Comparison of ENCODE assay signal across 3 cellular contexts in genomic region chr19:17686027-17686511, GRCh38.
TF ChIP-seq lines count a peak whose summit lies in the region.

No MANE protein-coding gene starts in this region.

TF ChIP-seq in Ishikawa, 13 proteins besides CTCF, POLR2A, EP300 and RAD21:
- TF ChIP-seq ZBTB7A (IDR thresholded peaks at IDR 0.05; ENCODE audit: low read depth) (0 out of 2 replicates have a peak, but pooled peaks have one; percentile 5), REST (IDR thresholded peaks at IDR 0.05; ENCODE audit: low read depth) (no peak), EGR1 (IDR thresholded peaks at IDR 0.05) (peak; percentile 45; the same call in 1 of the 2 replicates)
TF ChIP-seq in Ishikawa: peak in this region for 2.

TF ChIP-seq in H1, 55 proteins besides CTCF, POLR2A, EP300 and RAD21 (continued from another document):
- TF ChIP-seq PHF8 (conservative IDR thresholded peaks at IDR 0.05; ENCODE audit: low read depth, low read length) (no peak), CHD7 (IDR thresholded peaks at IDR 0.05; ENCODE audit: insufficient replicate concordance, low read length) (no peak), EGR1 (IDR thresholded peaks at IDR 0.05; ENCODE audit: borderline replicate concordance, low read depth, low read length) (no peak), ATF2 (IDR thresholded peaks at IDR 0.05; ENCODE audit: low read length) (no peak), SIN3A (conservative IDR thresholded peaks at IDR 0.05 in 1 of 2, IDR thresholded peaks at IDR 0.05 in 1 of 2; ENCODE audit: low read depth in 1 of 2, low read length in 2 of 2) (no peak), KDM5A (IDR thresholded peaks at IDR 0.05; ENCODE audit: low read length) (no peak), HDAC2 (IDR thresholded peaks at IDR 0.05; ENCODE audit: borderline replicate concordance in 1 of 2, low read depth in 2 of 2, low read length in 2 of 2) (no peak), EZH2 (IDR thresholded peaks at IDR 0.05; ENCODE audit: low read depth, low read length, severe bottlenecking) (no peak), NANOG (IDR thresholded peaks at IDR 0.05; ENCODE audit: insufficient read depth, low read depth, low read length, poor library complexity, severe bottlenecking) (no peak), CREB1 (IDR thresholded peaks at IDR 0.05) (no peak), JUND (IDR thresholded peaks at IDR 0.05; ENCODE audit: low read length) (no peak), KDM4A (IDR thresholded peaks at IDR 0.05; ENCODE audit: low read depth, low read length, severe bottlenecking) (no peak), ZNF274 (IDR thresholded peaks at IDR 0.05; ENCODE audit: borderline replicate concordance, extremely low read depth, low read length) (no peak), YY1 (IDR thresholded peaks at IDR 0.05; ENCODE audit: low read depth, low read length) (no peak)

TF ChIP-seq in neural cell, 6 proteins besides CTCF, POLR2A, EP300 and RAD21 (continued from another document):
- no peak for TF ChIP-seq TAF1 (IDR thresholded peaks at IDR 0.05; ENCODE audit: low read depth)
- TF ChIP-seq REST (IDR thresholded peaks at IDR 0.05; ENCODE audit: borderline replicate concordance), result no peak
- TF ChIP-seq MXI1 (conservative IDR thresholded peaks at IDR 0.05; ENCODE audit: poor library complexity, severe bottlenecking), result no peak
- TF ChIP-seq EZH2 (IDR thresholded peaks at IDR 0.05; ENCODE audit: borderline replicate concordance, insufficient read depth, low read length, poor library complexity, severe bottlenecking), result no peak
- TF ChIP-seq POLR2AphosphoS5 (IDR thresholded peaks at IDR 0.05), result no peak
